ENCODE assay signal across 9 cellular contexts in the genomic region with DNA sequence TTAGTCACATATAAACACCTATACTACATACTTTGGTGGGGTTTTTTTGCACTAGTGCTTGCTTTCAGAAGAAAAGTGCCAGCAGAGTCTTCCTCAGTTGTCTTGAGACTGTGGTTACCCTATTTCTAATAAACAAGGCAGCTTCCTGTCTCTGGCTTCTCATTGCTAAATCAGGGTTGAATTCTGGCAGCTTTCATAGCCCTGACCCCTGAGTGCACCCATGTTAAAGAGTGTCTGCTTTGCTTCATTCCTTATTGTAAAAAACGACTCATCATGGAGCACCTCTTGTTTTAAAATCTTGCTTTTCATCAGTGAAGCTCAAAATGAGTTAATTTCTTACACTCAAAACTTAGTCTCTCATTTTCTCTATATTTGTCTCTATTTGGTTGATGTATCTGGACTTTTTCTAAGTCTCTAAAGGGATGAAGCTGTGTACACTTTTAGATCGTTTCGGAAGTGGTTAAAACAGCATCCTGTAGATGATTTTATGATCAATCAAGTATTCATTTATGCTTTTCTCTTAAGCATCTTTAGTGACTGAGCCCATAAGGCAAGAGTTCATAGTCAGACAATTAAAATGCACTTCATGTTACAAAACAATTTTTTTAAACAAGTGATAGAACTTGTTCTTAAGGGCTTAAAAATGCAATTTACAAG.
DNase-seq lines count a peak whose midpoint lies in the region; ATAC-seq and TF ChIP-seq lines count a peak whose summit lies in the region.
"Had no signal": no experiment of that assay in that cellular context is flagged by ENCODE, and none has a peak within 500 bp of the region (broad histone marks: within the 10 kb centered on the region; RNA-seq: fewer than 3 reads in every experiment).

No MANE protein-coding gene starts in this region.

- H3K4me3 ChIP-seq in SK-N-SH (ENCODE audit: low read depth in 2 of 2, low read length in 1 of 2), result no peak overlapping the region
- H3K4me3 ChIP-seq: A549 had no signal

- H3K27ac ChIP-seq in SK-N-SH (ENCODE audit: low read depth in 2 of 2, low read length in 1 of 2), result peak overlapping the region in 1 of 2 experiments; percentile 81; a peak in 2 of 4 replicates
- H3K27ac ChIP-seq: A549 had no signal

- peaks cover 27% of the 10 kb centered on the region for H3K79me2 ChIP-seq in SK-N-SH (ENCODE audit: insufficient read depth)

- WGBS in SK-N-SH (ENCODE audit: low lambda C conversion rate), result 59% methylated on average over 3 of the region's 3 CpGs

- no peaks in the 10 kb centered on the region for H4K20me1 ChIP-seq in SK-N-SH (ENCODE audit: insufficient read depth)

- H3K4me2 ChIP-seq in SK-N-SH, result no peak overlapping the region
- H3K4me2 ChIP-seq: A549 had no signal

- H3K36me3 ChIP-seq in SK-N-SH (replicated peaks in 1 of 2; ENCODE audit: control insufficient read depth in 1 of 2, insufficient read depth in 2 of 2, low read length in 1 of 2), result peaks cover 0 to 3% of the 10 kb centered on the region in 2 experiments

- no peak for TF ChIP-seq RAD21 in SK-N-SH (IDR thresholded peaks at IDR 0.05; ENCODE audit: low read length)

- H2AFZ ChIP-seq in SK-N-SH (ENCODE audit: low read depth), result no peak overlapping the region

- H3F3A ChIP-seq in SK-N-SH (replicated peaks; ENCODE audit: insufficient read depth), result no peaks in the 10 kb centered on the region

- TF ChIP-seq CTCF in SK-N-SH (IDR thresholded peaks at IDR 0.05), result no peak

- peak; percentile 28 for DNase-seq in NK-92 treated with Interleukin-12 subunit alpha and Interleukin-12 subunit beta, amount 100 ng/mL, for 24 hours (lab: John Stamatoyannopoulos, UW)
- DNase-seq in NK-92 (lab: John Stamatoyannopoulos, UW; ENCODE audit: unreplicated experiment), result no peak
- DNase-seq in SK-N-SH, result peak; percentile 19
- DNase-seq in left cardiac atrium, result no peak
- no peak for DNase-seq in NCI-H2081 (lab: John Stamatoyannopoulos, UW)
- DNase-seq in NCI-H524 treated with DMSO at 0.1 percent for 48 hours (lab: John Stamatoyannopoulos, UW), result no peak
- DNase-seq in DMS153 (lab: John Stamatoyannopoulos, UW), result no peak

- ATAC-seq in HG02759 (IDR thresholded peaks at IDR 0.05; ENCODE audit: unreplicated experiment) (peak; percentile 78), left cardiac atrium (peak; percentile 58 to 64)
- ATAC-seq: A549 had no signal

- CTCF ChIA-PET in SK-N-SH (lab: Yijun Ruan, JAX), result interaction anchor here (0.6 to 1.1 kb wide), 2 partner anchors 225 to 263 kb away, joined by 3 read pairs; no protein-coding TSS in a partner anchor

- no peaks in the 10 kb centered on the region for H3K27me3 ChIP-seq in SK-N-SH (ENCODE audit: insufficient read depth)

- H3K4me1 ChIP-seq in SK-N-SH (ENCODE audit: control insufficient read depth in 1 of 2, insufficient read depth in 2 of 2, low read depth in 1 of 2, low read length in 1 of 2), result peaks cover 12 to 17% of the 10 kb centered on the region in 2 experiments; a peak in 3 of 4 replicates
- H3K4me1 ChIP-seq: A549 had no signal

- no peaks in the 10 kb centered on the region for H3K9me3 ChIP-seq in SK-N-SH
- H3K9me3 ChIP-seq: A549 had no signal

- 0 out of 4 replicates have a peak, but pooled peaks of 1 of the 2 experiments have one; percentile 26 for TF ChIP-seq EP300 in SK-N-SH (IDR thresholded peaks at IDR 0.05; ENCODE audit: borderline replicate concordance in 1 of 2, low read depth in 1 of 2, low read length in 1 of 2)

- no peak overlapping the region for H3K9ac ChIP-seq in SK-N-SH

- intact Hi-C loops in left cardiac atrium (cut with DNase I), result loop anchor here (5.0 to 10.0 kb wide), 2 partner anchors 65 to 73 kb away; partner anchors contain the start of gene KLF12 (in 1 of the 2)

- H3K9me2 ChIP-seq in SK-N-SH, result no peaks in the 10 kb centered on the region

- POLR2A ChIA-PET in SK-N-SH (lab: Yijun Ruan, JAX), result no interaction called here

TF ChIP-seq in SK-N-SH, 30 proteins besides CTCF, POLR2A, EP300 and RAD21:
- no peak for TF ChIP-seq SIN3A (IDR thresholded peaks at IDR 0.05; ENCODE audit: borderline replicate concordance, low read depth, low read length)
- TF ChIP-seq, protein P1, sequence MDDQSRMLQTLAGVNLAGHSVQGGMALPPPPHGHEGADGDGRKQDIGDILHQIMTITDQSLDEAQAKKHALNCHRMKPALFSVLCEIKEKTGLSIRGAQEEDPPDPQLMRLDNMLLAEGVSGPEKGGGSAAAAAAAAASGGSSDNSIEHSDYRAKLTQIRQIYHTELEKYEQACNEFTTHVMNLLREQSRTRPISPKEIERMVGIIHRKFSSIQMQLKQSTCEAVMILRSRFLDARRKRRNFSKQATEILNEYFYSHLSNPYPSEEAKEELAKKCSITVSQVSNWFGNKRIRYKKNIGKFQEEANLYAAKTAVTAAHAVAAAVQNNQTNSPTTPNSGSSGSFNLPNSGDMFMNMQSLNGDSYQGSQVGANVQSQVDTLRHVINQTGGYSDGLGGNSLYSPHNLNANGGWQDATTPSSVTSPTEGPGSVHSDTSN (IDR thresholded peaks at IDR 0.05), result 0 out of 2 replicates have a peak, but pooled peaks have one; percentile 12
- TF ChIP-seq FOXM1 (IDR thresholded peaks at IDR 0.05; ENCODE audit: low read depth), result no peak
- TF ChIP-seq RCOR1 (IDR thresholded peaks at IDR 0.05; ENCODE audit: low read length), result no peak
- TF ChIP-seq, protein P2, sequence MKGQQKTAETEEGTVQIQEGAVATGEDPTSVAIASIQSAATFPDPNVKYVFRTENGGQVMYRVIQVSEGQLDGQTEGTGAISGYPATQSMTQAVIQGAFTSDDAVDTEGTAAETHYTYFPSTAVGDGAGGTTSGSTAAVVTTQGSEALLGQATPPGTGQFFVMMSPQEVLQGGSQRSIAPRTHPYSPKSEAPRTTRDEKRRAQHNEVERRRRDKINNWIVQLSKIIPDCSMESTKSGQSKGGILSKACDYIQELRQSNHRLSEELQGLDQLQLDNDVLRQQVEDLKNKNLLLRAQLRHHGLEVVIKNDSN (IDR thresholded peaks at IDR 0.05; ENCODE audit: borderline replicate concordance, low read depth), result no peak
- TF ChIP-seq POLR2AphosphoS5 (IDR thresholded peaks at IDR 0.05; ENCODE audit: low read depth, low read length), result no peak
- TF ChIP-seq, protein P3, sequence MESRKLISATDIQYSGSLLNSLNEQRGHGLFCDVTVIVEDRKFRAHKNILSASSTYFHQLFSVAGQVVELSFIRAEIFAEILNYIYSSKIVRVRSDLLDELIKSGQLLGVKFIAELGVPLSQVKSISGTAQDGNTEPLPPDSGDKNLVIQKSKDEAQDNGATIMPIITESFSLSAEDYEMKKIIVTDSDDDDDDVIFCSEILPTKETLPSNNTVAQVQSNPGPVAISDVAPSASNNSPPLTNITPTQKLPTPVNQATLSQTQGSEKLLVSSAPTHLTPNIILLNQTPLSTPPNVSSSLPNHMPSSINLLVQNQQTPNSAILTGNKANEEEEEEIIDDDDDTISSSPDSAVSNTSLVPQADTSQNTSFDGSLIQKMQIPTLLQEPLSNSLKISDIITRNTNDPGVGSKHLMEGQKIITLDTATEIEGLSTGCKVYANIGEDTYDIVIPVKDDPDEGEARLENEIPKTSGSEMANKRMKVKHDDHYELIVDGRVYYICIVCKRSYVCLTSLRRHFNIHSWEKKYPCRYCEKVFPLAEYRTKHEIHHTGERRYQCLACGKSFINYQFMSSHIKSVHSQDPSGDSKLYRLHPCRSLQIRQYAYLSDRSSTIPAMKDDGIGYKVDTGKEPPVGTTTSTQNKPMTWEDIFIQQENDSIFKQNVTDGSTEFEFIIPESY (IDR thresholded peaks at IDR 0.05; ENCODE audit: borderline replicate concordance, low read depth), result no peak
- TF ChIP-seq SMC3 (IDR thresholded peaks at IDR 0.05; ENCODE audit: low read depth, low read length), result no peak
- no peak for TF ChIP-seq MEF2A (IDR thresholded peaks at IDR 0.05; ENCODE audit: borderline replicate concordance, low read depth)
- TF ChIP-seq TCF12 (IDR thresholded peaks at IDR 0.05), result peak; percentile 66
- TF ChIP-seq CHD2 (IDR thresholded peaks at IDR 0.05; ENCODE audit: low read length, partially characterized antibody), result no peak
- no peak for TF ChIP-seq RXRA (IDR thresholded peaks at IDR 0.05; ENCODE audit: borderline replicate concordance, low read depth)
- TF ChIP-seq GATA2 (CRISPR knock-in tag; IDR thresholded peaks at IDR 0.05), result no peak
- TF ChIP-seq YY1 (IDR thresholded peaks at IDR 0.05; ENCODE audit: low read depth), result no peak
- TF ChIP-seq JUND (IDR thresholded peaks at IDR 0.05), result no peak
- TF ChIP-seq, protein P4, sequence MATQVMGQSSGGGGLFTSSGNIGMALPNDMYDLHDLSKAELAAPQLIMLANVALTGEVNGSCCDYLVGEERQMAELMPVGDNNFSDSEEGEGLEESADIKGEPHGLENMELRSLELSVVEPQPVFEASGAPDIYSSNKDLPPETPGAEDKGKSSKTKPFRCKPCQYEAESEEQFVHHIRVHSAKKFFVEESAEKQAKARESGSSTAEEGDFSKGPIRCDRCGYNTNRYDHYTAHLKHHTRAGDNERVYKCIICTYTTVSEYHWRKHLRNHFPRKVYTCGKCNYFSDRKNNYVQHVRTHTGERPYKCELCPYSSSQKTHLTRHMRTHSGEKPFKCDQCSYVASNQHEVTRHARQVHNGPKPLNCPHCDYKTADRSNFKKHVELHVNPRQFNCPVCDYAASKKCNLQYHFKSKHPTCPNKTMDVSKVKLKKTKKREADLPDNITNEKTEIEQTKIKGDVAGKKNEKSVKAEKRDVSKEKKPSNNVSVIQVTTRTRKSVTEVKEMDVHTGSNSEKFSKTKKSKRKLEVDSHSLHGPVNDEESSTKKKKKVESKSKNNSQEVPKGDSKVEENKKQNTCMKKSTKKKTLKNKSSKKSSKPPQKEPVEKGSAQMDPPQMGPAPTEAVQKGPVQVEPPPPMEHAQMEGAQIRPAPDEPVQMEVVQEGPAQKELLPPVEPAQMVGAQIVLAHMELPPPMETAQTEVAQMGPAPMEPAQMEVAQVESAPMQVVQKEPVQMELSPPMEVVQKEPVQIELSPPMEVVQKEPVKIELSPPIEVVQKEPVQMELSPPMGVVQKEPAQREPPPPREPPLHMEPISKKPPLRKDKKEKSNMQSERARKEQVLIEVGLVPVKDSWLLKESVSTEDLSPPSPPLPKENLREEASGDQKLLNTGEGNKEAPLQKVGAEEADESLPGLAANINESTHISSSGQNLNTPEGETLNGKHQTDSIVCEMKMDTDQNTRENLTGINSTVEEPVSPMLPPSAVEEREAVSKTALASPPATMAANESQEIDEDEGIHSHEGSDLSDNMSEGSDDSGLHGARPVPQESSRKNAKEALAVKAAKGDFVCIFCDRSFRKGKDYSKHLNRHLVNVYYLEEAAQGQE (IDR thresholded peaks at IDR 0.05; ENCODE audit: low read depth, low read length), result no peak
- TF ChIP-seq RFX5 (IDR thresholded peaks at IDR 0.05; ENCODE audit: low read length), result no peak

Comparison
In these comparisons a context has a peak if more than half of its experiments do, and no peak if none do; other contexts are left out.
1. DNase-seq: peak in NK-92 treated with Interleukin-12 subunit alpha and Interleukin-12 subunit beta, amount 100 ng/mL, for 24 hours (single experiment) and SK-N-SH (single experiment); none in NK-92 (single experiment), left cardiac atrium (single experiment), NCI-H2081 (0 of 2), NCI-H524 treated with DMSO at 0.1 percent for 48 hours (single experiment) and DMS153 (single experiment).